Comparison of ENCODE assay signal across 20 cellular contexts in the genomic region with DNA sequence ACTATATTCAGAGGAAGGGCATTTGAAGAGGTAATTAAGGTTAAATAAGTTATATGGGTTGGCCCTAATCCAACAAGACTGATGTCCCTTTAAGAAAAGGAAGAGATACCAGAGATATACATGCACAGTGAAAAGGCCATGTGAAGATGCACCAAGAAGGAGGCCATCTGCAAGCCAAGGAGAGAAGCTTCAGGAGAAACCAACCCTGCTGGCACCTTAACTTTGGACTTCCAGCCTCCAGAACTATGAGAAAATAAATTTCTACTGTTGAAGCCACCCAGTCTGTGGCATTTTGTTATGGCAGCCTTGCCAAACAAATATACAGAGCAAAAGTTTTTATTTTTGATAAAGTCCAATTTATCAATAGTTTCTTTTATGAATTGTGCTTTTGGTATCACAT. TPM values are rescaled to one million over a fixed set of nuclear protein-coding genes. Genes with fewer than 3 reads are reported as not detected.
DNase-seq lines count a peak whose midpoint lies in the region; ATAC-seq, FAIRE-seq and TF ChIP-seq lines count a peak whose summit lies in the region.
"Had no signal": no experiment of that assay in that cellular context is flagged by ENCODE, and none has a peak within 500 bp of the region (broad histone marks: within the 10 kb centered on the region; RNA-seq: fewer than 3 reads in every experiment).

No MANE protein-coding gene starts in this region.

- ATAC-seq in HG03521 (IDR thresholded peaks at IDR 0.05; ENCODE audit: unreplicated experiment) (no peak), GM21825 (IDR thresholded peaks at IDR 0.05; ENCODE audit: unreplicated experiment) (no peak)
- ATAC-seq: CD8-positive, alpha-beta T cell had no signal

- no peak overlapping the region for H4K8ac ChIP-seq in H9 (replicated peaks; ENCODE audit: insufficient read length, low read depth, low read length)

- no peaks in the 10 kb centered on the region for H3K27me3 Mint-ChIP-seq in H9 (ENCODE audit: low read depth)
- H3K27me3 Mint-ChIP-seq: B cell; CD4-positive, alpha-beta T cell had no signal

- H3K9ac ChIP-seq in H9 (ENCODE audit: extremely low read depth, insufficient read length, low read length), result no peak overlapping the region
- H3K9ac ChIP-seq: BLaER1 treated with 17β-estradiol and CSF1 and Interleukin-3, amounts not matched to agents 10 nM and 100 nM had no signal

- POLR2A ChIA-PET in HEK293 (lab: Yijun Ruan, JAX), result no interaction called here

- H3K36me3 ChIP-seq in HEK293 (ENCODE audit: control insufficient read depth in 2 of 2, insufficient read depth in 1 of 2, low read length in 2 of 2), result no peaks in the 10 kb centered on the region

- no peaks in the 10 kb centered on the region for H3K9me3 ChIP-seq in HEK293 (ENCODE audit: control insufficient read depth, insufficient read depth, low read depth, low read length)
- no peaks in the 10 kb centered on the region for H3K9me3 ChIP-seq in H9 (ENCODE audit: control insufficient read depth, low read depth, low read length)
- H3K9me3 ChIP-seq: Caco-2 had no signal

- no peak overlapping the region for H2BK12ac ChIP-seq in H9 (ENCODE audit: insufficient read length, low read depth, low read length)

- H3K27ac ChIP-seq in HEK293 (ENCODE audit: extremely low read depth, low read depth, low read length) (no peak overlapping the region), H9 (ENCODE audit: insufficient read length, low read depth, low read length) (no peak overlapping the region)
- H3K27ac ChIP-seq: BLaER1 treated with 17β-estradiol and CSF1 and Interleukin-3, amounts not matched to agents 10 nM and 100 nM; C4-2B had no signal

- H3K4me2 ChIP-seq in H9 (ENCODE audit: insufficient read depth, insufficient read length, low read length), result no peak overlapping the region
- H3K4me2 ChIP-seq: BLaER1 treated with 17β-estradiol and CSF1 and Interleukin-3, amounts not matched to agents 10 nM and 100 nM had no signal

- H2BK120ac ChIP-seq in H9 (ENCODE audit: low read depth, low read length, poor library complexity, severe bottlenecking), result no peak overlapping the region

- no peak overlapping the region for H3K14ac ChIP-seq in H9 (ENCODE audit: insufficient read depth, low read length)

- H2BK15ac ChIP-seq in H9 (ENCODE audit: low read depth, low read length), result no peak overlapping the region

- peaks cover 46 to 47% of the 10 kb centered on the region in 2 experiments for H3K4me1 Mint-ChIP-seq in H9

- no peak overlapping the region for H3K4me3 Mint-ChIP-seq in H9
- H3K4me3 Mint-ChIP-seq: B cell; CD4-positive, alpha-beta T cell; CD8-positive, alpha-beta T cell had no signal

- no peak overlapping the region for H2AK5ac ChIP-seq in H9 (ENCODE audit: insufficient read length, low read length)

- no peak overlapping the region for H2BK20ac ChIP-seq in H9 (ENCODE audit: low read depth, low read length, poor library complexity, severe bottlenecking)

- H3K4me1 ChIP-seq in HEK293 (ENCODE audit: control insufficient read depth, insufficient read depth, low read length) (peaks cover 12% of the 10 kb centered on the region), H9 (ENCODE audit: insufficient read depth, low read length) (peaks cover 9% of the 10 kb centered on the region; the same call in 1 of the 2 replicates)
- H3K4me1 ChIP-seq: Caco-2 had no signal

- peaks cover 7 to 25% (median 17%) of the 10 kb centered on the region in 3 experiments; a peak in 6 of 7 replicates for H3K36me3 Mint-ChIP-seq in H9 (ENCODE audit: insufficient read depth in 1 of 3, low read depth in 3 of 3)

- H3K9me3 Mint-ChIP-seq in H9, result peaks cover 0 to 11% of the 10 kb centered on the region in 2 experiments; a peak in 3 of 5 replicates
- H3K9me3 Mint-ChIP-seq: CD4-positive, alpha-beta T cell had no signal

- H2AFZ ChIP-seq in H9 (ENCODE audit: low read length), result no peak overlapping the region

- H3K79me2 ChIP-seq in H9 (ENCODE audit: insufficient read depth, low read length), result peaks cover 17% of the 10 kb centered on the region; the same call in 1 of the 2 replicates

- H3K4ac ChIP-seq in H9 (ENCODE audit: low read depth, low read length), result no peak overlapping the region

- H3K18ac ChIP-seq in H9 (ENCODE audit: insufficient read length, low read depth, low read length), result no peak overlapping the region

- H3K23me2 ChIP-seq in H9 (ENCODE audit: insufficient read length, low read depth, low read length, poor library complexity, severe bottlenecking), result no peaks in the 10 kb centered on the region

- H3K4me3 ChIP-seq in HEK293 (ENCODE audit: low read depth, low read length), result no peak overlapping the region
- H3K4me3 ChIP-seq: BLaER1 treated with 17β-estradiol and CSF1 and Interleukin-3, amounts not matched to agents 10 nM and 100 nM had no signal

- no peaks in the 10 kb centered on the region for H3K27me3 ChIP-seq in H9 (ENCODE audit: insufficient read depth, low read length)
- H3K27me3 ChIP-seq: BLaER1 treated with 17β-estradiol and CSF1 and Interleukin-3, amounts not matched to agents 10 nM and 100 nM had no signal

- no peak overlapping the region for H4K91ac ChIP-seq in H9 (ENCODE audit: insufficient read length, low read depth, low read length)

- H3T11ph ChIP-seq in H9 (ENCODE audit: low read length), result no peak overlapping the region

- H2BK5ac ChIP-seq in H9 (ENCODE audit: insufficient read length, low read length), result no peak overlapping the region

- no peak overlapping the region for H4K5ac ChIP-seq in H9 (ENCODE audit: insufficient read length, low read depth, low read length)

- peak; percentile 9 for FAIRE-seq in islet of Langerhans (lab: Jason Lieb, UNC)
- FAIRE-seq: A204.1, D721Med, GM12891, GM19239 had no signal

- no peaks in the 10 kb centered on the region for H3K79me1 ChIP-seq in H9 (ENCODE audit: insufficient read depth, low read depth, low read length, poor library complexity, severe bottlenecking)

- CTCF ChIA-PET in HEK293 (lab: Yijun Ruan, JAX), result no interaction called here

- no peak for TF ChIP-seq CTCF in HEK293 (tag by site-specific recombination; IDR thresholded peaks at IDR 0.05)
- TF ChIP-seq CTCF in H9 (conservative IDR thresholded peaks at IDR 0.05), result no peak

- no peak overlapping the region for H3K27ac Mint-ChIP-seq in H9
- H3K27ac Mint-ChIP-seq: B cell; CD4-positive, alpha-beta T cell; CD8-positive, alpha-beta T cell had no signal

- no peaks in the 10 kb centered on the region for H4K20me1 ChIP-seq in H9 (ENCODE audit: control insufficient read depth, insufficient read depth, insufficient read length)

- H3K23ac ChIP-seq in H9 (ENCODE audit: insufficient read length, low read depth, low read length), result no peak overlapping the region

- no peak overlapping the region for H3K56ac ChIP-seq in H9 (ENCODE audit: insufficient read length, low read depth, low read length)

- DNase-seq in H9, result no peak
- DNase-seq: 8988T; AML-193; Caco-2; Calu3; CD4-positive, alpha-beta T cell; CD8-positive, alpha-beta T cell; DMS79 treated with DMSO at 0.1 percent for 48 hours; GF-D8 had no signal

TF ChIP-seq in HEK293, 187 proteins besides CTCF, POLR2A, EP300 and RAD21:
- TF ChIP-seq, protein P1, sequence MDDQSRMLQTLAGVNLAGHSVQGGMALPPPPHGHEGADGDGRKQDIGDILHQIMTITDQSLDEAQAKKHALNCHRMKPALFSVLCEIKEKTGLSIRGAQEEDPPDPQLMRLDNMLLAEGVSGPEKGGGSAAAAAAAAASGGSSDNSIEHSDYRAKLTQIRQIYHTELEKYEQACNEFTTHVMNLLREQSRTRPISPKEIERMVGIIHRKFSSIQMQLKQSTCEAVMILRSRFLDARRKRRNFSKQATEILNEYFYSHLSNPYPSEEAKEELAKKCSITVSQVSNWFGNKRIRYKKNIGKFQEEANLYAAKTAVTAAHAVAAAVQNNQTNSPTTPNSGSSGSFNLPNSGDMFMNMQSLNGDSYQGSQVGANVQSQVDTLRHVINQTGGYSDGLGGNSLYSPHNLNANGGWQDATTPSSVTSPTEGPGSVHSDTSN (CRISPR knock-in tag; IDR thresholded peaks at IDR 0.05), result no peak
- peak; percentile 93 for TF ChIP-seq ZNF548 (tag by site-specific recombination; IDR thresholded peaks at IDR 0.05)

RNA-seq across cellular contexts. Expression of a gene that starts 51.0 kb away (rescaled TPM):
- total RNA-seq in H9 (2021), result 34.6 and 37.9 TPM in 2 replicates
